In genomic region chr1:214260561-214261205, GRCh38 we compare ENCODE assay signal across 1 cellular context.
A peak's percentile ranks its signal among the peaks of the same experiment; 100 is the strongest.
TF ChIP-seq lines count a peak whose summit lies in the region.

No MANE protein-coding gene starts in this region.

TF ChIP-seq in HEK293, 187 proteins besides CTCF, POLR2A, EP300 and RAD21 (continued from another document):
- TF ChIP-seq ATF2 (tag by site-specific recombination; IDR thresholded peaks at IDR 0.05; ENCODE audit: low read depth): 0 out of 2 replicates have a peak, but pooled peaks have one; percentile 19
TF ChIP-seq in HEK293: peak in this region for 1.
